In the genomic region with DNA sequence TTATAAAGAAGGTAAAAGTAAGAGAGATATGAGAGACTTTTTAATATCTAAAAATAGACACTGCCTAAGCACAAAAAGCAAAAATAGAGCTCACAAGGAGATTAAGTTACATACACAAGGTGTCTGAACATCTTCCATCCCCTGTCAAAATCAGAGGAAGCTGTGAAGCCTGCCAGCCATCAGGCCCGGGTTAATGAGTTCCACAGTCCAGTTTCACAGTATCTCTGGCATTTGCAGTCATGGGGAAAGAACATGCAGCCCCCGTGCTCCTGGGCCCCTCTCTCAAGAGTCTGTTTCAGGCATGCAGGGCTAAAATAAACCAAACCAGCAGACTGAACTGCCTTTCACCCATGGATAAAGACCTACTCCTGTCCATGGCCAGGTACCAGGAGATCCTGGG, we compare ENCODE assay signal across 13 cellular contexts.
DNase-seq lines count a peak whose midpoint lies in the region; ATAC-seq and TF ChIP-seq lines count a peak whose summit lies in the region.
"Had no signal": no experiment of that assay in that cellular context is flagged by ENCODE, and none has a peak within 500 bp of the region (broad histone marks: within the 10 kb centered on the region; RNA-seq: fewer than 3 reads in every experiment).

No MANE protein-coding gene starts in this region.

- H3K27me3 ChIP-seq in heart left ventricle = no peaks in the 10 kb centered on the region
- no peaks in the 10 kb centered on the region for H3K27me3 ChIP-seq in vagina

- ATAC-seq in GM19438 (IDR thresholded peaks at IDR 0.05; ENCODE audit: low read depth, unreplicated experiment) = peak; percentile 80
- ATAC-seq in HG03442 (IDR thresholded peaks at IDR 0.05; ENCODE audit: unreplicated experiment) = peak; percentile 49
- peak; percentile 86 to 93 (median 88) for ATAC-seq in heart left ventricle
- ATAC-seq: activated CD8-positive, alpha-beta T cell treated with anti-CD3 and anti-CD28 coated beads for 36 hours had no signal

- H3K4me3 ChIP-seq in heart left ventricle = peak overlapping the region in 6 of 12 donors; percentile 1 to 18 (median 12)
- H3K4me3 ChIP-seq in vagina = no peak overlapping the region
- H3K4me3 ChIP-seq: prostate gland had no signal

- TF ChIP-seq POLR2A in heart left ventricle (IDR thresholded peaks at IDR 0.05) (no peak), vagina (IDR thresholded peaks at IDR 0.05) (no peak)

- TF ChIP-seq CTCF in heart left ventricle (IDR thresholded peaks at IDR 0.05) (no peak), vagina (IDR thresholded peaks at IDR 0.05) (no peak)

- 12 to 18% (median 14%) methylated on average over 2 of the region's 2 CpGs for WGBS in heart left ventricle, 4 donors

- H3K36me3 ChIP-seq in heart left ventricle (no peaks in the 10 kb centered on the region), vagina (no peaks in the 10 kb centered on the region)
- H3K36me3 ChIP-seq: prostate gland had no signal

- H3K9me3 ChIP-seq in heart left ventricle = peaks cover 0 to 15% (median 0%) of the 10 kb centered on the region in 12 donors
- no peaks in the 10 kb centered on the region for H3K9me3 ChIP-seq in vagina
- H3K9me3 ChIP-seq: prostate gland had no signal

- peak overlapping the region; percentile 11 to 89 (median 54) for H3K27ac ChIP-seq in heart left ventricle
- no peak overlapping the region for H3K27ac ChIP-seq in vagina
- H3K27ac ChIP-seq: prostate gland had no signal

- intact Hi-C loops in heart left ventricle (cut with DNase I) (no loop called here), vagina (cut with DNase I) (no loop called here)

- peak; percentile 63 to 83 (median 72) for DNase-seq in heart left ventricle
- DNase-seq in renal cortical epithelial cell (ENCODE audit: low read depth) = peak; percentile 48
- no peak for DNase-seq in NOMO-1 treated with DMSO at 0.1 percent for 48 hours (lab: John Stamatoyannopoulos, UW; ENCODE audit: unreplicated experiment)
- no peak for DNase-seq in vagina (ENCODE audit: extremely low spot score in 2 of 2)
- DNase-seq in HUDEP-2 (lab: John Stamatoyannopoulos, UW; ENCODE audit: unreplicated experiment in 76 of 76) = no peak
- DNase-seq: activated CD8-positive, alpha-beta T cell treated with anti-CD3 and anti-CD28 coated beads for 36 hours; glutamatergic neuron; KG1; NCI-H1105; OCI-M1 had no signal

- H3K4me1 ChIP-seq in heart left ventricle = peaks cover 0 to 55% (median 24%) of the 10 kb centered on the region in 12 donors
- no peaks in the 10 kb centered on the region for H3K4me1 ChIP-seq in vagina
- H3K4me1 ChIP-seq: prostate gland had no signal

Comparison
In these comparisons a context has a peak if more than half of its experiments do, and no peak if none do; other contexts are left out.
1. DNase-seq: peak in heart left ventricle (5 of 5) and renal cortical epithelial cell (single experiment); none in NOMO-1 treated with DMSO at 0.1 percent for 48 hours (single experiment), vagina (0 of 2) and HUDEP-2 (0 of 76).
2. Peak in every context shown above with its lines, with median percentiles within 50 percentile points of each other: ATAC-seq.